Comparison of ENCODE assay signal across 1 cellular context in genomic region chr9:117076571-117077300, GRCh38.
TF ChIP-seq lines count a peak whose summit lies in the region.

No MANE protein-coding gene starts in this region.

TF ChIP-seq in GM23338, 12 proteins besides CTCF, POLR2A, EP300 and RAD21 (continued from another document):
- TF ChIP-seq ZNF462 (CRISPR knock-in tag; IDR thresholded peaks at IDR 0.05): no peak
